Comparison of ENCODE assay signal across 26 cellular contexts in the genomic region with DNA sequence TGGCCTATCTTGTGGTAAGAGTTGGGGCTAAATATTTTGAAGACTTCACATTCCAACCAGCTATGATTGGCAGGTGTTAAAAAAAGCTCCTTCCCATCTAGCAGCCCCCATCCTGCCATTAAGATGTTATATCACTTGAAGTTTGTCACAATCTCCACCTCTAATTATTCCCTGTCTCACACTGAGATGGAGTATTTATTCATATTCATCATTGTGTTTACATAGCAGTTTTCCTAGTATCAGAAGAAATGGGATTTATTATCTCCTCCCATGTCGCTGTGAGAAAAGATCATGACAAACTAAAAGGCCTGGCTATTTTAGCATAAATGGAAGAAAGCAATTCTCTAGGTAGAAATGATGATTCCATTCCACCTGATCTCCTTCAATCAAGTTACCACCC.
"Had no signal": no experiment of that assay in that cellular context is flagged by ENCODE, and none has a peak within 500 bp of the region (broad histone marks: within the 10 kb centered on the region; RNA-seq: fewer than 3 reads in every experiment).

No MANE protein-coding gene starts in this region.

- H3K36me3 ChIP-seq: colonic mucosa, esophagus muscularis mucosa, esophagus squamous epithelium, gastrocnemius medialis, gastroesophageal sphincter, heart left ventricle, heart right ventricle had no signal

- DNase-seq: colonic mucosa; cortex of kidney; dermis blood vessel endothelial cell; dorsolateral prefrontal cortex; effector CD4-positive, alpha-beta T cell; effector CD8-positive, alpha-beta T cell; effector memory CD4-positive, alpha-beta T cell; effector memory CD8-positive, alpha-beta T cell; endodermal cell; erythroblast; esophagus squamous epithelium; foreskin fibroblast; foreskin keratinocyte; foreskin melanocyte; gastrocnemius medialis; glutamatergic neuron; head of caudate nucleus; heart left ventricle; heart right ventricle had no signal

- H3K4me1 ChIP-seq: colonic mucosa, esophagus muscularis mucosa, esophagus squamous epithelium, foreskin keratinocyte, gastrocnemius medialis, gastroesophageal sphincter, heart left ventricle, heart right ventricle had no signal

- H3K27me3 ChIP-seq: colonic mucosa, dorsolateral prefrontal cortex, esophagus muscularis mucosa, esophagus squamous epithelium, foreskin keratinocyte, gastrocnemius medialis, gastroesophageal sphincter, heart left ventricle, heart right ventricle had no signal

- FAIRE-seq: colon, endothelial cell of umbilical vein, frontal cortex had no signal

- H3K9me3 ChIP-seq: colonic mucosa, gastrocnemius medialis had no signal

- H3K27ac ChIP-seq: colonic mucosa, coronary artery, dorsolateral prefrontal cortex, epithelial cell of prostate, esophagus muscularis mucosa, esophagus squamous epithelium, foreskin keratinocyte, gastrocnemius medialis, gastroesophageal sphincter, heart left ventricle, heart right ventricle had no signal

- H3K4me3 ChIP-seq: colonic mucosa, coronary artery, dorsolateral prefrontal cortex, esophagus muscularis mucosa, esophagus squamous epithelium, gastrocnemius medialis, gastroesophageal sphincter, heart left ventricle, heart right ventricle had no signal
